In the genomic region with DNA sequence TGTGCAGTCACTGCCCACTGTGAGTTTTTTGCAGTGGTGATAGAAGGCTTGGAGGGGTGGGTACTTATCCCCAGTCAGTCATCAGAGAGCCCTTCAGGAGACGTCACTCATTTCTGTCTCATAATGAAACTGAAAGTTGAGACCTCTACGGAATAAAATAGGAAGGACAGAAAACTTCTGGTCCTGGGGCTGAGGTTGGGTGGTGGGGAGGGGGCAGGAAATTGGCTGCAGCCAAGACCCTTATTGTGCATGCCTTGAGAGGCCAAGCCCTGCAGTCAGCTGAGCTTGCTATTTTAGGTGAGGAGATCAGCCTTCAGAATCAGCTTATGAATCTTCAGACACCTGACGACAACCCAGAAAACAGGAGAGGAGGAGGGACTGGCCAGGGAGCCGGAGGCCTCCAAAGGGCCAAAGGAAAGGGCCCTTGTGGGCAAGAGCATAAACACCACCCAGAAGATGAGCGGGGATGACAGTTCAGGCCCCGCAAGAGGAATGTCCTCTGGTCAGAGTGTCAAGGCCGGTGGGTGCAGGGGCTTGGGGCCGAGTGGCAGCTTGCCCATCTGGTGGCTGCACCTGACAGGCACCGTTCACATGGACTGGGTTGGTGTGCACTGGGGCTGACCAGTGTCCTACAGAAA, we compare ENCODE assay signal across 9 cellular contexts. TPM values are rescaled to one million over a fixed set of nuclear protein-coding genes. Genes with fewer than 3 reads are reported as not detected.
DNase-seq lines count a peak whose midpoint lies in the region; ATAC-seq and TF ChIP-seq lines count a peak whose summit lies in the region.
"Had no signal": no experiment of that assay in that cellular context is flagged by ENCODE, and none has a peak within 500 bp of the region (broad histone marks: within the 10 kb centered on the region; RNA-seq: fewer than 3 reads in every experiment).

No MANE protein-coding gene starts in this region.

- H3K27me3 Mint-ChIP-seq in central memory CD8-positive, alpha-beta T cell, result no peaks in the 10 kb centered on the region

- intact Hi-C loops in thyroid gland (cut with DNase I), result no loop called here

- no peaks in the 10 kb centered on the region for H3K9me3 ChIP-seq in thyroid gland
- no peaks in the 10 kb centered on the region for H3K9me3 ChIP-seq in BE2C

- H3K27me3 ChIP-seq in thyroid gland (no peaks in the 10 kb centered on the region), BE2C (no peaks in the 10 kb centered on the region)

- DNase-seq in CD1c-positive myeloid dendritic cell (ENCODE audit: extremely low spot score) (peak; percentile 89), thyroid gland (no peak), BE2C (no peak), NCI-H748 (lab: John Stamatoyannopoulos, UW; ENCODE audit: unreplicated experiment) (no peak), kidney tubule cell (ENCODE audit: low spot score) (no peak)
- no peak for DNase-seq in central memory CD8-positive, alpha-beta T cell (ENCODE audit: low spot score in 2 of 2)

- TF ChIP-seq POLR2A in thyroid gland (IDR thresholded peaks at IDR 0.05), result no peak

- H3K4me3 Mint-ChIP-seq in central memory CD8-positive, alpha-beta T cell, result peak overlapping the region; percentile 83

- TF ChIP-seq CTCF in thyroid gland (IDR thresholded peaks at IDR 0.05) (no peak), BE2C (IDR thresholded peaks at IDR 0.05; ENCODE audit: low read depth, low read length) (no peak)

- H3K9me3 Mint-ChIP-seq in central memory CD8-positive, alpha-beta T cell, result no peaks in the 10 kb centered on the region

- WGBS in thyroid gland, 2 donors, result 68 to 81% methylated on average over 9 of the region's 9 CpGs

- peak overlapping the region; percentile 96 for H3K27ac Mint-ChIP-seq in central memory CD8-positive, alpha-beta T cell (ENCODE audit: low read depth)

- H3K4me1 Mint-ChIP-seq in central memory CD8-positive, alpha-beta T cell, result peaks cover 14% of the 10 kb centered on the region

- H3K36me3 Mint-ChIP-seq in central memory CD8-positive, alpha-beta T cell (ENCODE audit: insufficient read depth), result peaks cover 2% of the 10 kb centered on the region

- H3K36me3 ChIP-seq in thyroid gland (no peaks in the 10 kb centered on the region), BE2C (no peaks in the 10 kb centered on the region)

- ATAC-seq in GM19328 (IDR thresholded peaks at IDR 0.05; ENCODE audit: unreplicated experiment) (peak; percentile 56), HG03442 (IDR thresholded peaks at IDR 0.05; ENCODE audit: unreplicated experiment) (peak; percentile 83)
- ATAC-seq in central memory CD8-positive, alpha-beta T cell (replicated peaks; ENCODE audit: extremely low read depth, poor library complexity, severe bottlenecking), result peak; percentile 85

- H3K27ac ChIP-seq in thyroid gland, result no peak overlapping the region

- H3K4me1 ChIP-seq in thyroid gland (no peaks in the 10 kb centered on the region), BE2C (no peaks in the 10 kb centered on the region)

- H3K4me3 ChIP-seq in thyroid gland (replicated peaks in 1 of 3), result no peak overlapping the region
- H3K4me3 ChIP-seq in BE2C (ENCODE audit: low read depth, low read length), result no peak overlapping the region

RNA-seq across cellular contexts. Expression of a gene that starts 17.9 kb away (rescaled TPM):
- total RNA-seq in thyroid gland, result 10 to 100 TPM in 2 of 4 donors, 1 to 10 TPM in 2; 5.2 to 19.8 (median 12.6) TPM
- 1.2 TPM for polyA plus RNA-seq in BE2C (2012; ENCODE audit: insufficient read depth, insufficient read length, low read depth)
- polyA plus RNA-seq: keratinocyte had no signal
